ENCODE assay signal across 9 cellular contexts in genomic region chr18:26710460-26711096, GRCh38.
DNase-seq lines count a peak whose midpoint lies in the region; ATAC-seq and TF ChIP-seq lines count a peak whose summit lies in the region.
"Had no signal": no experiment of that assay in that cellular context is flagged by ENCODE, and none has a peak within 500 bp of the region (broad histone marks: within the 10 kb centered on the region; RNA-seq: fewer than 3 reads in every experiment).

No MANE protein-coding gene starts in this region.

- peak overlapping the region; percentile 44 for H3K23ac ChIP-seq in trophoblast cell (ENCODE audit: low read length)

- no peak overlapping the region for H4K8ac ChIP-seq in trophoblast cell (ENCODE audit: low read depth, low read length)

- peak; percentile 78 for DNase-seq in activated CD4-positive, alpha-beta T cell treated with anti-CD3 and anti-CD28 coated beads, Interleukin-2, amount 10 ng/mL, durations not matched to agents 24 days and 14 days
- DNase-seq in activated CD4-positive, alpha-beta T cell treated with anti-CD3 and anti-CD28 coated beads, Interleukin-2, amount 50 U/mL, for 4 hours = no peak
- DNase-seq in NCI-H146 (lab: John Stamatoyannopoulos, UW) (peak; percentile 49), trophoblast cell (no peak), hypothalamus (lab: John Stamatoyannopoulos, UW) (no peak), chondrocyte (ENCODE audit: low spot score) (no peak), NCI-H82 treated with DMSO at 0.1 percent for 48 hours (lab: John Stamatoyannopoulos, UW; ENCODE audit: unreplicated experiment) (no peak)
- DNase-seq: activated T-cell treated with anti-CD3 and anti-CD28 coated beads, Interleukin-2, amount 50 U/mL, for 4 hours had no signal

- no peaks in the 10 kb centered on the region for H3K79me2 ChIP-seq in trophoblast cell (ENCODE audit: control insufficient read depth, insufficient read depth, low read length, poor library complexity)

- intact Hi-C loops in activated CD4-positive, alpha-beta T cell treated with anti-CD3 and anti-CD28 coated beads, Interleukin-2, amount 10 ng/mL, durations not matched to agents 24 days and 14 days (cut with micrococcal nuclease) = no loop called here

- no peak overlapping the region for H3K14ac ChIP-seq in trophoblast cell (ENCODE audit: low read length)

- peaks cover 12% of the 10 kb centered on the region for H3K9me3 Mint-ChIP-seq in activated CD4-positive, alpha-beta T cell treated with anti-CD3 and anti-CD28 coated beads, Interleukin-2, amount 10 ng/mL, durations not matched to agents 24 days and 14 days
- H3K9me3 Mint-ChIP-seq in chondrocyte (ENCODE audit: low read depth) = no peaks in the 10 kb centered on the region
- H3K9me3 Mint-ChIP-seq: activated T-cell treated with anti-CD3 and anti-CD28 coated beads, Interleukin-2, amount 50 U/mL, for 4 hours had no signal

- no peaks in the 10 kb centered on the region for H3K36me3 ChIP-seq in trophoblast cell (ENCODE audit: control insufficient read depth in 1 of 2, insufficient read depth in 2 of 2, low read length in 2 of 2)

- no peak overlapping the region for H3K4ac ChIP-seq in trophoblast cell (ENCODE audit: low read depth, low read length)

- no peak overlapping the region for H2AFZ ChIP-seq in trophoblast cell (ENCODE audit: insufficient read depth, low read length, poor library complexity)

- H3K27me3 ChIP-seq in trophoblast cell (ENCODE audit: insufficient read depth, low read length) = no peaks in the 10 kb centered on the region

- H4K91ac ChIP-seq in trophoblast cell (ENCODE audit: low read depth, low read length) = no peak overlapping the region

- no peak overlapping the region for H3K27ac ChIP-seq in trophoblast cell (ENCODE audit: low read depth, low read length)

- peak; percentile 77 for ATAC-seq in HG02798 (IDR thresholded peaks at IDR 0.05; ENCODE audit: poor library complexity, unreplicated experiment)
- ATAC-seq: activated T-cell treated with anti-CD3 and anti-CD28 coated beads, Interleukin-2, amount 50 U/mL, for 4 hours had no signal

- H3K4me2 ChIP-seq in trophoblast cell (ENCODE audit: low read length) = no peak overlapping the region

- no peak overlapping the region for H4K12ac ChIP-seq in trophoblast cell (ENCODE audit: low read depth, low read length)

- no peak overlapping the region for H3K27ac Mint-ChIP-seq in activated CD4-positive, alpha-beta T cell treated with anti-CD3 and anti-CD28 coated beads, Interleukin-2, amount 10 ng/mL, durations not matched to agents 24 days and 14 days
- no peak overlapping the region for H3K27ac Mint-ChIP-seq in chondrocyte (ENCODE audit: unreplicated experiment)

- H2BK12ac ChIP-seq in trophoblast cell (ENCODE audit: low read length) = no peak overlapping the region

- WGBS in trophoblast cell (ENCODE audit: extremely low coverage, insufficient coverage, insufficient read length) = no CpG with 5 or more reads among the region's 4 CpGs

- H3K4me1 ChIP-seq in trophoblast cell (ENCODE audit: control insufficient read depth in 1 of 2, insufficient read depth in 2 of 2, low read length in 2 of 2) = no peaks in the 10 kb centered on the region

- H3K79me1 ChIP-seq in trophoblast cell (ENCODE audit: low read length) = no peaks in the 10 kb centered on the region

- peaks cover 22% of the 10 kb centered on the region for H3K4me1 Mint-ChIP-seq in activated CD4-positive, alpha-beta T cell treated with anti-CD3 and anti-CD28 coated beads, Interleukin-2, amount 10 ng/mL, durations not matched to agents 24 days and 14 days
- peaks cover 9% of the 10 kb centered on the region for H3K4me1 Mint-ChIP-seq in chondrocyte (ENCODE audit: low read depth)

- TF ChIP-seq CTCF in chondrocyte (IDR thresholded peaks at IDR 0.05) = no peak

- H3K9ac ChIP-seq in trophoblast cell (ENCODE audit: low read length) = no peak overlapping the region

- no peak overlapping the region for H3K4me3 ChIP-seq in trophoblast cell (ENCODE audit: low read depth, low read length)

- no peak overlapping the region for H2BK5ac ChIP-seq in trophoblast cell (ENCODE audit: low read depth, low read length, poor library complexity)

- peaks cover 18% of the 10 kb centered on the region for H3K27me3 Mint-ChIP-seq in activated CD4-positive, alpha-beta T cell treated with anti-CD3 and anti-CD28 coated beads, Interleukin-2, amount 10 ng/mL, durations not matched to agents 24 days and 14 days
- peaks cover 14% of the 10 kb centered on the region for H3K27me3 Mint-ChIP-seq in chondrocyte (ENCODE audit: low read depth)

- H3K4me3 Mint-ChIP-seq in activated CD4-positive, alpha-beta T cell treated with anti-CD3 and anti-CD28 coated beads, Interleukin-2, amount 10 ng/mL, durations not matched to agents 24 days and 14 days = no peak overlapping the region
- H3K4me3 Mint-ChIP-seq in chondrocyte (ENCODE audit: unreplicated experiment) = no peak overlapping the region
- H3K4me3 Mint-ChIP-seq: activated T-cell treated with anti-CD3 and anti-CD28 coated beads, Interleukin-2, amount 50 U/mL, for 4 hours had no signal

- peaks cover 3% of the 10 kb centered on the region for H3K36me3 Mint-ChIP-seq in activated CD4-positive, alpha-beta T cell treated with anti-CD3 and anti-CD28 coated beads, Interleukin-2, amount 10 ng/mL, durations not matched to agents 24 days and 14 days (ENCODE audit: low read depth)
- H3K36me3 Mint-ChIP-seq in chondrocyte (ENCODE audit: low read depth) = no peaks in the 10 kb centered on the region

- H2BK120ac ChIP-seq in trophoblast cell (ENCODE audit: insufficient read depth, low read length, poor library complexity) = no peak overlapping the region

- H3K9me3 ChIP-seq in trophoblast cell (ENCODE audit: insufficient read depth, low read depth, low read length) = no peaks in the 10 kb centered on the region

- H3K18ac ChIP-seq in trophoblast cell (ENCODE audit: low read length) = no peak overlapping the region

- H2AK5ac ChIP-seq in trophoblast cell (ENCODE audit: low read length) = no peak overlapping the region

Comparison
In these comparisons a context has a peak if more than half of its experiments do, and no peak if none do; other contexts are left out.
1. DNase-seq: peak in activated CD4-positive, alpha-beta T cell treated with anti-CD3 and anti-CD28 coated beads, Interleukin-2, amount 10 ng/mL, durations not matched to agents 24 days and 14 days (single experiment) and NCI-H146 (single experiment); none in activated CD4-positive, alpha-beta T cell treated with anti-CD3 and anti-CD28 coated beads, Interleukin-2, amount 50 U/mL, for 4 hours (0 of 2), trophoblast cell (0 of 2), hypothalamus (0 of 51), chondrocyte (single experiment) and NCI-H82 treated with DMSO at 0.1 percent for 48 hours (single experiment).